Comparison of ENCODE assay signal across 7 cellular contexts in the genomic region with DNA sequence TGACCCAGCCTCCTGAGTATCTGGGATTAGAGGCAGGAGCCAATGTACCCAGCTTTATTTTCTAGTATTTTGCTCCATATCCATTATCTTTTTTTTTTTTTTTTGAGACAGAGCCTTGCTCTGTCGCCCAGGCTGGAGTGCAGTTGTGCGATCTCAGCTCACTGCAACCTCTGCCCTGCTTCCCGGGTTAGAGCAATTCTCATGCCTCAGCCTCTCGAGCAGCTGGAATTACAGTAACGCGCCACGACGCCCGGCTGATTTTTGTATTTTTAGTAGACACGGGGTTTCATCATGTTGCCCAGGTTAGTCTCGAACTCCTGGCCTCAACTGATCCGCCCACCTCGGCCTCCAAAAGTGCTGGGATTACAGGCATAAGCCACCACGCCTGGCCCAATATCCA. TPM values are rescaled to one million over a fixed set of nuclear protein-coding genes. Genes with fewer than 3 reads are reported as not detected.
DNase-seq lines count a peak whose midpoint lies in the region; ATAC-seq and TF ChIP-seq lines count a peak whose summit lies in the region.
"Not testable (repeated sequence)": the region's sequence is repeated elsewhere in the genome, so short reads cannot be mapped to it uniquely, and the experiment has no call there.

No MANE protein-coding gene starts in this region.

- TF ChIP-seq POLR2A in right lobe of liver (IDR thresholded peaks at IDR 0.05) = not testable (repeated sequence)

- not testable (repeated sequence) for TF ChIP-seq CTCF in RWPE1 (conservative IDR thresholded peaks at IDR 0.05; ENCODE audit: low read depth); right lobe of liver (IDR thresholded peaks at IDR 0.05); osteocyte (IDR thresholded peaks at IDR 0.05); upper lobe of right lung (IDR thresholded peaks at IDR 0.05)

- peaks cover 0 to 80% (median 25%) of the 10 kb centered on the region in 4 donors for H3K4me1 ChIP-seq in right lobe of liver
- H3K4me1 ChIP-seq in upper lobe of right lung = peaks cover 67% of the 10 kb centered on the region

- intact Hi-C loops in right lobe of liver (cut with DNase I); upper lobe of right lung (cut with DNase I): not testable (repeated sequence)

- CTCF ChIA-PET in RWPE1 (lab: Yijun Ruan, JAX) = interaction anchor here (0.6 kb wide), 1 partner anchor 118 kb away, joined by 3 read pairs; no protein-coding TSS in a partner anchor

- peak overlapping the region; percentile 8; the same call in 1 of the 2 replicates for H3K27ac ChIP-seq in RWPE1
- H3K27ac ChIP-seq in epithelial cell of prostate = peak overlapping the region; percentile 41
- H3K27ac ChIP-seq in right lobe of liver = peak overlapping the region in 1 of 3 donors; percentile 46
- peak overlapping the region; percentile 24 for H3K27ac ChIP-seq in upper lobe of right lung

- H3K9me3 ChIP-seq in right lobe of liver, upper lobe of right lung: not testable (repeated sequence)

- not testable (repeated sequence) for DNase-seq in RWPE1 (ENCODE audit: low spot score); activated naive CD8-positive, alpha-beta T cell treated with anti-CD3 and anti-CD28 coated beads, Interleukin-2, amount 50 U/mL, for 24 hours; epithelial cell of prostate (ENCODE audit: low read depth, low spot score); osteocyte (ENCODE audit: extremely low spot score, unreplicated experiment); stimulated activated effector memory CD8-positive, alpha-beta T cell treated with anti-CD3 and anti-CD28 coated beads, Interleukin-12 subunit alpha, Interleukin-12 subunit beta, amount 100 ng/mL, for 72 hours (ENCODE audit: low spot score in 2 of 2)
- DNase-seq in right lobe of liver (peak in 2 of 3 donors; percentile 63 to 68), upper lobe of right lung (peak; percentile 72)

- not testable (repeated sequence) for H3K4me3 ChIP-seq in right lobe of liver, upper lobe of right lung

- H3K4me3 Mint-ChIP-seq in activated naive CD8-positive, alpha-beta T cell treated with anti-CD3 and anti-CD28 coated beads, Interleukin-2, amount 50 U/mL, for 24 hours; osteocyte (ENCODE audit: unreplicated experiment); stimulated activated effector memory CD8-positive, alpha-beta T cell treated with anti-CD3 and anti-CD28 coated beads, Interleukin-12 subunit alpha, Interleukin-12 subunit beta, amount 100 ng/mL, for 72 hours: not testable (repeated sequence)

- POLR2A ChIA-PET in RWPE1 (lab: Yijun Ruan, JAX; ENCODE audit: low non-redundant PET) = not testable (repeated sequence)

- H3K4me1 Mint-ChIP-seq in activated naive CD8-positive, alpha-beta T cell treated with anti-CD3 and anti-CD28 coated beads, Interleukin-2, amount 50 U/mL, for 24 hours = peaks cover 65% of the 10 kb centered on the region
- peaks cover 33% of the 10 kb centered on the region for H3K4me1 Mint-ChIP-seq in osteocyte (ENCODE audit: unreplicated experiment)
- peaks cover 35% of the 10 kb centered on the region for H3K4me1 Mint-ChIP-seq in stimulated activated effector memory CD8-positive, alpha-beta T cell treated with anti-CD3 and anti-CD28 coated beads, Interleukin-12 subunit alpha, Interleukin-12 subunit beta, amount 100 ng/mL, for 72 hours

- H3K27me3 ChIP-seq in right lobe of liver, upper lobe of right lung: not testable (repeated sequence)

- H3K36me3 Mint-ChIP-seq in activated naive CD8-positive, alpha-beta T cell treated with anti-CD3 and anti-CD28 coated beads, Interleukin-2, amount 50 U/mL, for 24 hours (ENCODE audit: low read depth) = peaks cover 42% of the 10 kb centered on the region
- H3K36me3 Mint-ChIP-seq in osteocyte (ENCODE audit: unreplicated experiment) = peaks cover 20% of the 10 kb centered on the region
- peaks cover 99% of the 10 kb centered on the region for H3K36me3 Mint-ChIP-seq in stimulated activated effector memory CD8-positive, alpha-beta T cell treated with anti-CD3 and anti-CD28 coated beads, Interleukin-12 subunit alpha, Interleukin-12 subunit beta, amount 100 ng/mL, for 72 hours

- not testable (repeated sequence) for H3K27me3 Mint-ChIP-seq in activated naive CD8-positive, alpha-beta T cell treated with anti-CD3 and anti-CD28 coated beads, Interleukin-2, amount 50 U/mL, for 24 hours; osteocyte (ENCODE audit: unreplicated experiment)

- not testable (repeated sequence) for ATAC-seq in activated naive CD8-positive, alpha-beta T cell treated with anti-CD3 and anti-CD28 coated beads, Interleukin-2, amount 50 U/mL, for 24 hours; stimulated activated effector memory CD8-positive, alpha-beta T cell treated with anti-CD3 and anti-CD28 coated beads, Interleukin-12 subunit alpha, Interleukin-12 subunit beta, amount 100 ng/mL, for 72 hours
- ATAC-seq in right lobe of liver (peak in 2 of 4 donors; percentile 59 to 69), upper lobe of right lung (peak; percentile 78)

- H3K9me3 Mint-ChIP-seq in activated naive CD8-positive, alpha-beta T cell treated with anti-CD3 and anti-CD28 coated beads, Interleukin-2, amount 50 U/mL, for 24 hours; osteocyte (ENCODE audit: unreplicated experiment); stimulated activated effector memory CD8-positive, alpha-beta T cell treated with anti-CD3 and anti-CD28 coated beads, Interleukin-12 subunit alpha, Interleukin-12 subunit beta, amount 100 ng/mL, for 72 hours: not testable (repeated sequence)

- WGBS in right lobe of liver (ENCODE audit: insufficient coverage, low coverage, low lambda C conversion rate, missing lambda C conversion rate) = 40% methylated on average over 13 of the region's 14 CpGs

- H3K27ac Mint-ChIP-seq in activated naive CD8-positive, alpha-beta T cell treated with anti-CD3 and anti-CD28 coated beads, Interleukin-2, amount 50 U/mL, for 24 hours = peak overlapping the region; percentile 31
- peak overlapping the region; percentile 10 for H3K27ac Mint-ChIP-seq in osteocyte (ENCODE audit: unreplicated experiment)
- H3K27ac Mint-ChIP-seq in stimulated activated effector memory CD8-positive, alpha-beta T cell treated with anti-CD3 and anti-CD28 coated beads, Interleukin-12 subunit alpha, Interleukin-12 subunit beta, amount 100 ng/mL, for 72 hours = peak overlapping the region; percentile 75

- H3K36me3 ChIP-seq in right lobe of liver = not testable (repeated sequence)
- H3K36me3 ChIP-seq in upper lobe of right lung = peaks cover 27% of the 10 kb centered on the region

RNA-seq across cellular contexts. Expression of gene PUM1, which starts 12.9 kb away (rescaled TPM):
- total RNA-seq in right lobe of liver = 10 to 100 TPM; 30.9 to 51.6 (median 42.0) TPM
- 139 and 145 TPM in 2 replicates for total RNA-seq in osteocyte
- total RNA-seq in upper lobe of right lung = 117 TPM

Comparison
In these comparisons a context has a peak if more than half of its experiments do, and no peak if none do; other contexts are left out.
1. H3K27ac Mint-ChIP-seq: peak in every context shown above with its lines; median percentile 75 in stimulated activated effector memory CD8-positive, alpha-beta T cell treated with anti-CD3 and anti-CD28 coated beads, Interleukin-12 subunit alpha, Interleukin-12 subunit beta, amount 100 ng/mL, for 72 hours; 31 in activated naive CD8-positive, alpha-beta T cell treated with anti-CD3 and anti-CD28 coated beads, Interleukin-2, amount 50 U/mL, for 24 hours; 10 in osteocyte.